8 cellular contexts compared by ENCODE assay signal in genomic region chr1:243421784-243422183, GRCh38.
A peak's percentile ranks its signal among the peaks of the same experiment; 100 is the strongest.
DNase-seq lines count a peak whose midpoint lies in the region; ATAC-seq and TF ChIP-seq lines count a peak whose summit lies in the region.

No MANE protein-coding gene starts in this region.

- H3K27ac ChIP-seq in Panc1 (ENCODE audit: low read length) = peak overlapping the region; percentile 59

- peaks cover 21% of the 10 kb centered on the region for H3K36me3 Mint-ChIP-seq in activated naive CD8-positive, alpha-beta T cell

- H3K27ac Mint-ChIP-seq in activated naive CD8-positive, alpha-beta T cell = peak overlapping the region; percentile 41

- peaks cover 7% of the 10 kb centered on the region for H3K4me1 ChIP-seq in Panc1 (ENCODE audit: control insufficient read depth, insufficient read depth, low read length)

- no peaks in the 10 kb centered on the region; the same call in 1 of the 2 replicates for H3K36me3 ChIP-seq in Panc1 (ENCODE audit: control insufficient read depth, insufficient read depth, low read length)

- peak; percentile 75 for DNase-seq in Ammon's horn (ENCODE audit: low spot score)
- peak; percentile 19 for DNase-seq in GM19240 (ENCODE audit: insufficient read length, low spot score)
- DNase-seq in Panc1 (ENCODE audit: low read depth, low spot score) = no peak
- peak; percentile 87 for DNase-seq in kidney tubule cell (ENCODE audit: low spot score)
- DNase-seq in stimulated activated CD8-positive, alpha-beta memory T cell treated with anti-CD3 and anti-CD28 coated beads, Interleukin-15, amount 100 ng/mL, for 48 hours (ENCODE audit: low read depth in 2 of 2) = peak; percentile 32 to 38
- DNase-seq in GOT3 (lab: John Stamatoyannopoulos, UW) = no peak

- H3K27me3 Mint-ChIP-seq in activated naive CD8-positive, alpha-beta T cell = no peaks in the 10 kb centered on the region

- POLR2A ChIA-PET in Panc1 (lab: Charles Lee) = no interaction called here

- CTCF ChIA-PET in Panc1 (lab: Charles Lee) = no interaction called here

- ATAC-seq in HG03571 (IDR thresholded peaks at IDR 0.05; ENCODE audit: unreplicated experiment) (peak; percentile 72), Panc1 (peak; percentile 98)

- no peaks in the 10 kb centered on the region for H3K27me3 ChIP-seq in Panc1 (ENCODE audit: control insufficient read depth, insufficient read depth, low read length)

- no peaks in the 10 kb centered on the region for H3K9me3 ChIP-seq in Panc1 (ENCODE audit: control insufficient read depth, insufficient read depth, low read depth, low read length)

- peaks cover 19% of the 10 kb centered on the region for H3K4me1 Mint-ChIP-seq in activated naive CD8-positive, alpha-beta T cell (ENCODE audit: low read depth)

- H3K4me3 ChIP-seq in Panc1 (ENCODE audit: low read depth in 2 of 2, low read length in 2 of 2) = peak overlapping the region; percentile 37 to 42

- no peaks in the 10 kb centered on the region for H3K9me3 Mint-ChIP-seq in activated naive CD8-positive, alpha-beta T cell (ENCODE audit: low read depth)

- H3K4me3 Mint-ChIP-seq in activated naive CD8-positive, alpha-beta T cell = peak overlapping the region; percentile 51

- no peak for TF ChIP-seq CTCF in Panc1 (IDR thresholded peaks at IDR 0.05)

- intact Hi-C loops in Panc1 (cut with micrococcal nuclease; ENCODE audit: unreplicated experiment) = no loop called here

- BruUV-seq in Panc1 (replicated peaks; lab: Mats Ljungman, UMichigan) = no TSS peak

- in situ Hi-C loops in Panc1 (cut with HindIII; ENCODE audit: low pct_unique_long_range_greater_than_20kb, low sequenced_read_pairs) = no loop called here

Comparison
In these comparisons a context has a peak if more than half of its experiments do, and no peak if none do; other contexts are left out.
1. DNase-seq: peak in Ammon's horn (single experiment), GM19240 (single experiment), kidney tubule cell (single experiment) and stimulated activated CD8-positive, alpha-beta memory T cell treated with anti-CD3 and anti-CD28 coated beads, Interleukin-15, amount 100 ng/mL, for 48 hours (2 of 2); none in Panc1 (single experiment) and GOT3 (single experiment).